In the genomic region with DNA sequence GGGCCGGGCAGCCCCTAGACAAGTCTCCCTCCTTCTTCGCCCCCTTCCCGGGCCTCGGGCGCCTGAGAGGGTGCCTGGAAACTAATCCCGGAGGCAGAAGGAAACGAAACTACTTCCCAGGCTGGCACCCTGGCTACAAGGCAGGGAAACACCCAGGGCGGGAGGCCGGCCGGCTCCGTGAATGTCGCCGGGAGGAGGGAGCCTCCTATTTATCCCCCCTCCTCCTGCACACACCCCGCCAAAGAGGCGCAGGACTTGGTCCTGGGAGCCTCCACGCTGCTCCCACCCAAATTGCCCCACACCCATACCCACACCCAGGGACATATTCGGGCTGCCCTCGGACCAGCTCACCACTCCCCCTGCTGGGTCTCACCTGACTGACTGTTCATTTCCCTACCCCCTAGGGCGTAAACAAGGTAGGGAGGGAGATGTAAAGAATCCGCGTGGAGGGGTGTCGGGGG, we compare ENCODE assay signal across 9 cellular contexts. TPM values are rescaled to one million over a fixed set of nuclear protein-coding genes. Genes with fewer than 3 reads are reported as not detected.
DNase-seq lines count a peak whose midpoint lies in the region; ATAC-seq and TF ChIP-seq lines count a peak whose summit lies in the region.
"Had no signal": no experiment of that assay in that cellular context is flagged by ENCODE, and none has a peak within 500 bp of the region (broad histone marks: within the 10 kb centered on the region; RNA-seq: fewer than 3 reads in every experiment).

Gene BTC (minus strand): TSS at position 183 of the 461 bp plus-strand sequence. CDS start 198 bp downstream, outside the sequence.

- H3K4me1 ChIP-seq in gastroesophageal sphincter: peaks cover 0 to 43% (median 0%) of the 10 kb centered on the region in 3 donors
- H3K4me1 ChIP-seq in osteoblast (ENCODE audit: insufficient read depth, low read length): no peaks in the 10 kb centered on the region

- peak; percentile 71 for DNase-seq in D341Med (ENCODE audit: low spot score)
- DNase-seq in HPDE6-E6E7 (ENCODE audit: extremely low spot score): peak; percentile 81
- DNase-seq in SW480 (ENCODE audit: low spot score): peak; percentile 80
- peak; percentile 35 for DNase-seq in osteoblast (ENCODE audit: insufficient read length, low spot score, missing footprints)
- DNase-seq in GM19238 (ENCODE audit: insufficient read length, low spot score): no peak
- DNase-seq in activated CD4-positive, CD25-positive, alpha-beta regulatory T cell treated with anti-CD3 and anti-CD28 coated beads, Interleukin-2, amount 50 U/mL, for 72 hours: no peak

- H4K20me1 ChIP-seq in osteoblast (ENCODE audit: insufficient read depth, low read length): no peaks in the 10 kb centered on the region

- peak within 1 kb of the TSS; percentile 71 for H2AFZ ChIP-seq in osteoblast (ENCODE audit: low read length)

- peak; percentile 80 for ATAC-seq in gastroesophageal sphincter
- ATAC-seq in GM21390 (IDR thresholded peaks at IDR 0.05; ENCODE audit: unreplicated experiment): no peak

- H3K27me3 ChIP-seq in gastroesophageal sphincter (no peaks in the 10 kb centered on the region), osteoblast (ENCODE audit: insufficient read depth, low read length) (peaks cover 64% of the 10 kb centered on the region)

- peak; percentile 29 to 58 (median 50) for TF ChIP-seq CTCF in gastroesophageal sphincter (IDR thresholded peaks at IDR 0.05)
- TF ChIP-seq CTCF in osteoblast (IDR thresholded peaks at IDR 0.05; ENCODE audit: extremely low read depth, low read depth, low read length): peak; percentile 28

- TF ChIP-seq POLR2A in gastroesophageal sphincter (IDR thresholded peaks at IDR 0.05): peak in 1 of 2 donors; percentile 17

- 0% methylated on average over 2 of the region's 22 CpGs; no CpG with 5 or more reads in 1 of the 2 donors for WGBS in gastroesophageal sphincter (ENCODE audit: low coverage in 1 of 2), 2 donors

- H3K4me2 ChIP-seq in osteoblast (ENCODE audit: insufficient read depth, low read length): peak within 1 kb of the TSS; percentile 88

- TF ChIP-seq EP300 in gastroesophageal sphincter (IDR thresholded peaks at IDR 0.05): no peak

- H3K79me2 ChIP-seq in osteoblast (ENCODE audit: insufficient read depth, low read length): no peaks in the 10 kb centered on the region

- H3K36me3 ChIP-seq in gastroesophageal sphincter (no peaks in the 10 kb centered on the region), osteoblast (ENCODE audit: insufficient read depth, low read length) (no peaks in the 10 kb centered on the region)

- H3K27ac ChIP-seq in gastroesophageal sphincter (peak within 1 kb of the TSS; percentile 76 to 95 (median 90)), osteoblast (ENCODE audit: low read depth, low read length) (no peak within 1 kb of the TSS)
- H3K27ac ChIP-seq: SK-N-MC had no signal

- peak within 1 kb of the TSS; percentile 46 to 79 for H3K4me3 ChIP-seq in gastroesophageal sphincter
- peak within 1 kb of the TSS; percentile 75 for H3K4me3 ChIP-seq in osteoblast (ENCODE audit: insufficient read depth, low read length)
- H3K4me3 ChIP-seq: SK-N-MC had no signal

- H3K9me3 ChIP-seq in gastroesophageal sphincter: no peaks in the 10 kb centered on the region
- H3K9me3 ChIP-seq in osteoblast (ENCODE audit: low read depth, low read length): no peaks in the 10 kb centered on the region

RNA-seq across cellular contexts. Expression of gene BTC, which starts in this region (rescaled TPM):
- total RNA-seq in gastroesophageal sphincter (10 to 100 TPM; 40.1 to 77.3 (median 62.5) TPM), osteoblast (0.29 and 0.36 TPM in 2 replicates)

Comparison
In these comparisons a context has a peak if more than half of its experiments do, and no peak if none do; other contexts are left out.
1. RNA of gene BTC (total RNA-seq): 40.1 to 77.3 TPM in gastroesophageal sphincter; 0.29 to 0.36 TPM in osteoblast; every median in the first group is over 10 times any median in the second.
2. Peak in DNase-seq, H3K4me3 ChIP-seq and H3K4me2 ChIP-seq in osteoblast; RNA of the gene not detected or under 1 TPM.
3. DNase-seq: peak in D341Med (single experiment), HPDE6-E6E7 (single experiment) and SW480 (single experiment); none in GM19238 (single experiment) and activated CD4-positive, CD25-positive, alpha-beta regulatory T cell treated with anti-CD3 and anti-CD28 coated beads, Interleukin-2, amount 50 U/mL, for 72 hours (single experiment).